8 cellular contexts compared by ENCODE assay signal in the genomic region with DNA sequence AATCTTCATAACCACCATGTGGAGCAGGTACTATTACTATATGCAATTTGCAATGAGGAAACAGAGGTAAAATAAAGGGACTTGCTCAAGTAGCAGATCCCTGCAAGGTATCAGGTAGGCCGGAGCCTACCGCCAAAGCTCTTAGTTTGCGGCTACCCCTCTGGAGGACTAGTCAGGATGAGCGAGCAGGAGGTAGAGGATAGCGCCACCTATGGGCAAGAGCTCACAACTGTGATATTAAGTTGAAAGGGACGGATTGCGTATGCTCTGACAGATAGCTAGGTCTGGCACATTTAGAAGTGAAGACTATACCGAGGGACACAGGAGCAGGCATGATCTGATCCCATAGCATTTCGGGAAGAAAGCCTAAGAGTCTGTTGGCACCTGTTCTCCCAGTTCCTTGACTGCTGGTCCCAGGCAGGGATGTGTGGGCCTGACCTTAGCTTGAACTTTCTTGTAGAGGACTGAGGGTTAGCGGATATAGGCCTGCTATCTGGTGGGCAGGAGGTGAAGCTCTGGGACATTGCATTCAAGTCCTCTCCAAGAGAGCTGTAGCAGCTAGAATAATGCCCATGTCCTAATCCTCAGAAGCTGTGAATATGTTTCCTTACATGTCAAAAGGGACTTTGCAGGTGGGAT. TPM values are rescaled to one million over a fixed set of nuclear protein-coding genes. Genes with fewer than 3 reads are reported as not detected.
A peak's percentile ranks its signal among the peaks of the same experiment; 100 is the strongest.
DNase-seq lines count a peak whose midpoint lies in the region; ATAC-seq, FAIRE-seq and TF ChIP-seq lines count a peak whose summit lies in the region.

No MANE protein-coding gene starts in this region.

- no peak overlapping the region for H2BK5ac ChIP-seq in H9 (ENCODE audit: insufficient read length, low read length)

- H3K4me3 ChIP-seq in GM12878 (no peak overlapping the region), neural progenitor cell (no peak overlapping the region)

- H3K9ac ChIP-seq in H9 (ENCODE audit: extremely low read depth, insufficient read length, low read length): no peak overlapping the region
- H3K9ac ChIP-seq in GM12878 (ENCODE audit: control insufficient read depth, insufficient read depth, low read length): no peak overlapping the region
- H3K9ac ChIP-seq in neural progenitor cell: no peak overlapping the region

- H3T11ph ChIP-seq in H9 (ENCODE audit: low read length): no peak overlapping the region

- H3K23ac ChIP-seq in H9 (ENCODE audit: insufficient read length, low read depth, low read length): no peak overlapping the region

- H3K27me3 ChIP-seq in H9 (ENCODE audit: insufficient read depth, low read length) (no peaks in the 10 kb centered on the region), GM12878 (replicated peaks in 1 of 2; ENCODE audit: control insufficient read depth in 2 of 2, insufficient read depth in 2 of 2, low read length in 1 of 2) (no peaks in the 10 kb centered on the region; a peak in 1 of 4 replicates), neural progenitor cell (no peaks in the 10 kb centered on the region)

- H3K9me3 ChIP-seq in H9 (ENCODE audit: control insufficient read depth, low read depth, low read length) (no peaks in the 10 kb centered on the region), GM12878 (replicated peaks; ENCODE audit: control insufficient read depth, insufficient read depth, low read length) (no peaks in the 10 kb centered on the region), neural progenitor cell (ENCODE audit: low read depth) (no peaks in the 10 kb centered on the region)

- in situ Hi-C loops in GM12878 (cut with MboI): loop anchor here (10.0 kb wide), 1 partner anchor 170 kb away; no protein-coding TSS in a partner anchor

- TF ChIP-seq EP300 in GM12878 (IDR thresholded peaks at IDR 0.05; ENCODE audit: borderline replicate concordance in 1 of 2, control insufficient read depth in 1 of 2, low read depth in 2 of 2, low read length in 2 of 2): no peak

- H3K4me2 ChIP-seq in H9 (ENCODE audit: insufficient read depth, insufficient read length, low read length) (no peak overlapping the region), GM12878 (ENCODE audit: control insufficient read depth, insufficient read depth) (no peak overlapping the region), neural progenitor cell (no peak overlapping the region)

- H4K20me1 ChIP-seq in H9 (ENCODE audit: control insufficient read depth, insufficient read depth, insufficient read length) (no peaks in the 10 kb centered on the region), GM12878 (ENCODE audit: control insufficient read depth, insufficient read depth) (no peaks in the 10 kb centered on the region), neural progenitor cell (ENCODE audit: low read depth) (no peaks in the 10 kb centered on the region)

- H3K4ac ChIP-seq in H9 (ENCODE audit: low read depth, low read length): no peak overlapping the region

- FAIRE-seq in GM12878 (lab: Jason Lieb, UNC): peak; percentile 62

- no peak overlapping the region for H2BK15ac ChIP-seq in H9 (ENCODE audit: low read depth, low read length)

- H3K4me1 ChIP-seq in H9 (ENCODE audit: insufficient read depth, low read length) (peaks cover 3% of the 10 kb centered on the region; the same call in 1 of the 2 replicates), GM12878 (ENCODE audit: control insufficient read depth, insufficient read depth, low read length) (no peaks in the 10 kb centered on the region), neural progenitor cell (no peaks in the 10 kb centered on the region)

- no peaks in the 10 kb centered on the region for H3K23me2 ChIP-seq in H9 (ENCODE audit: insufficient read length, low read depth, low read length, poor library complexity, severe bottlenecking)

- H3F3A ChIP-seq in neural progenitor cell (ENCODE audit: low read depth): no peaks in the 10 kb centered on the region

- POLR2A ChIA-PET in activated CD4-positive, alpha-beta T cell treated with anti-CD3 and anti-CD28 coated beads for 36 hours (lab: Charles Lee): no interaction called here
- POLR2A ChIA-PET in GM12878 (lab: Charles Lee): interaction anchor here (0.6 kb wide), 1 partner anchor 33 kb away, joined by 3 read pairs; no protein-coding TSS in a partner anchor

- H2BK12ac ChIP-seq in H9 (ENCODE audit: insufficient read length, low read depth, low read length): no peak overlapping the region

- peak overlapping the region; percentile 7 for H3K18ac ChIP-seq in H9 (ENCODE audit: insufficient read length, low read depth, low read length)

- no CpG with 5 or more reads among the region's 10 CpGs for WGBS in H9 (ENCODE audit: extremely low coverage, insufficient read length, low lambda C conversion rate)
- 19% methylated on average over 10 of the region's 10 CpGs for WGBS in GM12878 (ENCODE audit: insufficient coverage, insufficient replicate concordance, low lambda C conversion rate, missing lambda C conversion rate)

- no peaks in the 10 kb centered on the region for H3K79me1 ChIP-seq in H9 (ENCODE audit: insufficient read depth, low read depth, low read length, poor library complexity, severe bottlenecking)

- H3K36me3 Mint-ChIP-seq in activated CD4-positive, alpha-beta T cell treated with anti-CD3 and anti-CD28 coated beads for 36 hours (ENCODE audit: low read depth): no peaks in the 10 kb centered on the region
- H3K36me3 Mint-ChIP-seq in H9 (ENCODE audit: insufficient read depth in 1 of 3, low read depth in 3 of 3) (no peaks in the 10 kb centered on the region), neural progenitor cell (no peaks in the 10 kb centered on the region)

- peak; percentile 89 for TF ChIP-seq CTCF in H9 (conservative IDR thresholded peaks at IDR 0.05)
- TF ChIP-seq CTCF in GM12878 (IDR thresholded peaks at IDR 0.05 in 2 of 3, conservative IDR thresholded peaks at IDR 0.05 in 1 of 3; ENCODE audit: control insufficient read depth in 2 of 3, extremely low read depth in 1 of 3, insufficient read depth in 1 of 3, low read depth in 3 of 3, low read length in 3 of 3): peak; percentile 65 to 70 (median 69)
- TF ChIP-seq CTCF in neural progenitor cell (IDR thresholded peaks at IDR 0.05): peak; percentile 89

- no peaks in the 10 kb centered on the region for H3K4me1 Mint-ChIP-seq in activated CD4-positive, alpha-beta T cell treated with anti-CD3 and anti-CD28 coated beads for 36 hours
- H3K4me1 Mint-ChIP-seq in H9: peaks cover 8 to 10% of the 10 kb centered on the region in 2 experiments; a peak in 3 of 4 replicates
- H3K4me1 Mint-ChIP-seq in neural progenitor cell: peaks cover 6% of the 10 kb centered on the region

- peak; percentile 68 for ATAC-seq in activated CD4-positive, alpha-beta T cell treated with anti-CD3 and anti-CD28 coated beads for 36 hours
- peak; percentile 94 for ATAC-seq in GM12878

- no peak overlapping the region for H2BK120ac ChIP-seq in H9 (ENCODE audit: low read depth, low read length, poor library complexity, severe bottlenecking)

- H3K79me2 ChIP-seq in H9 (ENCODE audit: insufficient read depth, low read length) (no peaks in the 10 kb centered on the region), GM12878 (ENCODE audit: control insufficient read depth, insufficient read depth, low read length) (no peaks in the 10 kb centered on the region), neural progenitor cell (ENCODE audit: low read depth) (no peaks in the 10 kb centered on the region)

- H2AFZ ChIP-seq in H9 (ENCODE audit: low read length) (peak overlapping the region; percentile 27), GM12878 (ENCODE audit: control insufficient read depth, low read depth, low read length) (no peak overlapping the region), neural progenitor cell (replicated peaks) (peak overlapping the region; percentile 30)

- intact Hi-C loops in activated CD4-positive, alpha-beta T cell treated with anti-CD3 and anti-CD28 coated beads for 36 hours (cut with DNase I, micrococcal nuclease): loop anchor here in 1 of 2 experiments (1.0 kb wide), 1 partner anchor 171 kb away; no protein-coding TSS in a partner anchor
- intact Hi-C loops in GM12878 (cut with micrococcal nuclease; ENCODE audit: unreplicated experiment): loop anchor here (1.0 kb wide), 1 partner anchor 171 kb away; no protein-coding TSS in a partner anchor

- peak; percentile 74 for DNase-seq in activated CD4-positive, alpha-beta T cell treated with anti-CD3 and anti-CD28 coated beads for 36 hours
- DNase-seq in activated CD4-positive, alpha-beta T cell treated with anti-CD3 and anti-CD28 coated beads for 1 hour: no peak
- DNase-seq in H9: peak; percentile 93
- peak; percentile 44 for DNase-seq in NCI-H460 (ENCODE audit: extremely low read depth, low read depth)
- DNase-seq in GM12878 (ENCODE audit: low read depth, low spot score): peak; percentile 11
- peak; percentile 90 for DNase-seq in neural progenitor cell (ENCODE audit: low spot score)
- no peak for DNase-seq in midbrain (lab: John Stamatoyannopoulos, UW)
- DNase-seq in NCI-H1105 treated with DMSO at 0.1 percent for 48 hours (lab: John Stamatoyannopoulos, UW): no peak

- no peak overlapping the region for H4K8ac ChIP-seq in H9 (replicated peaks; ENCODE audit: insufficient read length, low read depth, low read length)

- no peaks in the 10 kb centered on the region for H3K36me3 ChIP-seq in GM12878 (ENCODE audit: control insufficient read depth in 2 of 2, insufficient read depth in 2 of 2, low read length in 1 of 2)
- no peaks in the 10 kb centered on the region for H3K36me3 ChIP-seq in neural progenitor cell

- no peak overlapping the region for H3K14ac ChIP-seq in H9 (ENCODE audit: insufficient read depth, low read length)

- no peak overlapping the region for H3K4me3 Mint-ChIP-seq in activated CD4-positive, alpha-beta T cell treated with anti-CD3 and anti-CD28 coated beads for 36 hours
- H3K4me3 Mint-ChIP-seq in H9: no peak overlapping the region
- no peak overlapping the region for H3K4me3 Mint-ChIP-seq in neural progenitor cell

- no peak overlapping the region for H4K5ac ChIP-seq in H9 (ENCODE audit: insufficient read length, low read depth, low read length)

- BruUV-seq in GM12878 (replicated peaks; lab: Mats Ljungman, UMichigan): no TSS peak

- H3K56ac ChIP-seq in H9 (ENCODE audit: insufficient read length, low read depth, low read length): no peak overlapping the region

- CTCF ChIA-PET in activated CD4-positive, alpha-beta T cell treated with anti-CD3 and anti-CD28 coated beads for 36 hours (lab: Charles Lee): interaction anchor here (0.6 to 2.6 kb wide), 28 partner anchors 9 to 919 kb away, joined by 3 to 13 read pairs (median 4); partner anchors contain the start of genes DEPDC4 and SCYL2
- CTCF ChIA-PET in GM12878 (lab: Yijun Ruan, JAX): interaction anchor here (0.5 to 5.1 kb wide), 65 partner anchors 8 to 1361 kb away, joined by 3 to 104 read pairs (median 4); no protein-coding TSS in a partner anchor

- H4K91ac ChIP-seq in H9 (ENCODE audit: insufficient read length, low read depth, low read length): no peak overlapping the region

- H2AK5ac ChIP-seq in H9 (ENCODE audit: insufficient read length, low read length): no peak overlapping the region

- H3K27ac Mint-ChIP-seq in activated CD4-positive, alpha-beta T cell treated with anti-CD3 and anti-CD28 coated beads for 36 hours: no peak overlapping the region
- no peak overlapping the region for H3K27ac Mint-ChIP-seq in H9
- H3K27ac Mint-ChIP-seq in neural progenitor cell: no peak overlapping the region

- H3K27me3 Mint-ChIP-seq in activated CD4-positive, alpha-beta T cell treated with anti-CD3 and anti-CD28 coated beads for 36 hours: peaks cover 4% of the 10 kb centered on the region
- H3K27me3 Mint-ChIP-seq in H9 (ENCODE audit: low read depth): no peaks in the 10 kb centered on the region; the same call in 1 of the 2 replicates
- H3K27me3 Mint-ChIP-seq in neural progenitor cell (ENCODE audit: insufficient read depth, low read depth): peaks cover 6% of the 10 kb centered on the region

- SMC1A ChIA-PET in GM12878 (lab: Charles Lee; ENCODE audit: uncharacterized antibody, unreplicated experiment): interaction anchor here (0.6 to 3.5 kb wide), 27 partner anchors 9 to 268 kb away, joined by 3 to 47 read pairs (median 4); partner anchors contain the start of gene ACTR6

- H3K27ac ChIP-seq in H9 (ENCODE audit: insufficient read length, low read depth, low read length) (no peak overlapping the region), GM12878 (ENCODE audit: control insufficient read depth, insufficient read depth) (no peak overlapping the region), neural progenitor cell (no peak overlapping the region)

- RAD21 ChIA-PET in GM12878 (lab: Charles Lee; ENCODE audit: unreplicated experiment): interaction anchor here (0.7 to 4.8 kb wide), 29 partner anchors 10 to 1361 kb away, joined by 3 to 57 read pairs (median 3); partner anchors contain the start of genes DEPDC4, SCYL2 and SLC17A8

- no peak for TF ChIP-seq POLR2A in GM12878 (IDR thresholded peaks at IDR 0.05; ENCODE audit: low read depth, low read length)

- no peaks in the 10 kb centered on the region for H3K9me3 Mint-ChIP-seq in activated CD4-positive, alpha-beta T cell treated with anti-CD3 and anti-CD28 coated beads for 36 hours (ENCODE audit: low read depth)
- H3K9me3 Mint-ChIP-seq in H9 (peaks cover 3 to 5% of the 10 kb centered on the region in 2 experiments; a peak in 2 of 5 replicates), neural progenitor cell (no peaks in the 10 kb centered on the region)

- peak; percentile 54 for TF ChIP-seq RAD21 in GM12878 (IDR thresholded peaks at IDR 0.05; ENCODE audit: insufficient read depth, low read depth, low read length)

- no peak overlapping the region for H2BK20ac ChIP-seq in H9 (ENCODE audit: low read depth, low read length, poor library complexity, severe bottlenecking)

RNA-seq across cellular contexts. Expression of gene SLC17A8, which starts 48.0 kb away (rescaled TPM):
- not detected for total RNA-seq in activated CD4-positive, alpha-beta T cell treated with anti-CD3 and anti-CD28 coated beads for 36 hours
- total RNA-seq in H9 (2021) (not detected in 2 replicates), GM12878 (2014; rRNA removed) (not detected in 2 replicates), GM12878 (2014; rRNA removed; fragmentation: Illumina TruSeq; extraction: Trizol) (not detected in 2 replicates), GM12878 (2021) (not detected in 2 replicates), neural progenitor cell (ENCODE audit: low replicate concordance) (not detected in 2 replicates)
- not detected in 2 replicates for total RNA-seq in NCI-H460 (2014; rRNA removed; shearing (Covaris generic))
- polyA plus RNA-seq in NCI-H460 (2014; cell fraction: nucleus; rRNA removed): not detected in 2 replicates
- not detected in 2 replicates for total RNA-seq in GM12878 (2013; cell fraction: nucleolus; rRNA removed)
- polyA plus RNA-seq in GM12878 (2011; ENCODE audit: low read depth): not detected
- polyA plus RNA-seq in GM12878 (2011; rRNA removed) (0.18 TPM in 1 of 2 replicates, not detected in the other), GM12878 (2014; fragmentation: Illumina TruSeq; extraction: Trizol) (not detected in 2 replicates), GM12878 (2014; fragmentation: Nextera tagmentation; extraction: Ambion mirVana) (not detected), GM12878 (2014; rRNA removed) (not detected in 2 replicates), GM12878 (2016; fragmentation: Nextera tagmentation; extraction: Ambion mirVana) (not detected)
- not detected in 2 replicates for polyA plus RNA-seq in GM12878 (2011; cell fraction: cytosol; rRNA removed)
- 0.31 TPM in 1 of 2 replicates, not detected in the other for polyA plus RNA-seq in GM12878 (2011; cell fraction: nucleus; rRNA removed)
- not detected in 2 replicates for polyA plus RNA-seq in GM12878 (2012)
- polyA minus RNA-seq in GM12878 (2011; rRNA and poly(A)+ RNA removed): not detected in 2 replicates
- not detected in 2 replicates for polyA minus RNA-seq in GM12878 (2011; cell fraction: cytosol; rRNA and poly(A)+ RNA removed)
- polyA minus RNA-seq in GM12878 (2011; cell fraction: nucleus; rRNA and poly(A)+ RNA removed): not detected in 2 replicates

Comparison
In these comparisons a context has a peak if more than half of its experiments do, and no peak if none do; other contexts are left out.
1. DNase-seq: peak in activated CD4-positive, alpha-beta T cell treated with anti-CD3 and anti-CD28 coated beads for 36 hours (single experiment), H9 (single experiment), NCI-H460 (single experiment), GM12878 (single experiment) and neural progenitor cell (single experiment); none in activated CD4-positive, alpha-beta T cell treated with anti-CD3 and anti-CD28 coated beads for 1 hour (single experiment), midbrain (single experiment) and NCI-H1105 treated with DMSO at 0.1 percent for 48 hours (single experiment).
2. Peak in every context shown above with its lines, with median percentiles within 50 percentile points of each other: CTCF ChIP-seq.